In genomic region chr6:27684264-27685211, GRCh38 we compare ENCODE assay signal across 8 cellular contexts.
DNase-seq lines count a peak whose midpoint lies in the region; ATAC-seq and TF ChIP-seq lines count a peak whose summit lies in the region.

No MANE protein-coding gene starts in this region.

- H3K27me3 ChIP-seq in spleen (replicated peaks in 1 of 7) = peaks cover 3 to 61% (median 35%) of the 10 kb centered on the region in 7 donors

- H3K36me3 ChIP-seq in spleen = no peaks in the 10 kb centered on the region

- no peak for ATAC-seq in HG02642 (IDR thresholded peaks at IDR 0.05; ENCODE audit: poor library complexity, unreplicated experiment)

- no peak overlapping the region for H3K4me3 ChIP-seq in spleen

- no peak for TF ChIP-seq POLR2A in spleen (IDR thresholded peaks at IDR 0.05)

- peaks cover 0 to 30% (median 14%) of the 10 kb centered on the region in 6 donors for H3K4me1 ChIP-seq in spleen

- intact Hi-C loops in spleen (cut with DNase I; ENCODE audit: low total_unique reads) = no loop called here

- WGBS in spleen, 5 donors = 39 to 50% (median 46%) methylated on average over 34 of the region's 34 CpGs

- no peak overlapping the region for H3K27ac ChIP-seq in spleen

- TF ChIP-seq CTCF in spleen (IDR thresholded peaks at IDR 0.05 in 8 of 11, conservative IDR thresholded peaks at IDR 0.05 in 3 of 11) = no peak

- peaks cover 0 to 24% (median 4%) of the 10 kb centered on the region in 8 donors for H3K9me3 ChIP-seq in spleen

- DNase-seq in DMS153 (lab: John Stamatoyannopoulos, UW) (peak; percentile 36), HuH-7.5 (ENCODE audit: low spot score) (peak; percentile 39), SHP77 (lab: John Stamatoyannopoulos, UW) (peak; percentile 68 to 82), kidney glomerular epithelial cell (lab: John Stamatoyannopoulos, UW) (peak; percentile 80), spleen (no peak), NCI-H1105 (lab: John Stamatoyannopoulos, UW) (no peak)
- DNase-seq in activated naive CD4-positive, alpha-beta T cell treated with anti-CD3 and anti-CD28 coated beads, Interleukin-2, amount 50 U/mL, for 16 hours = peak; percentile 54

Comparison
In these comparisons a context has a peak if more than half of its experiments do, and no peak if none do; other contexts are left out.
1. DNase-seq: peak in DMS153 (single experiment), HuH-7.5 (single experiment), SHP77 (2 of 2), activated naive CD4-positive, alpha-beta T cell treated with anti-CD3 and anti-CD28 coated beads, Interleukin-2, amount 50 U/mL, for 16 hours (single experiment) and kidney glomerular epithelial cell (single experiment); none in spleen (single experiment) and NCI-H1105 (single experiment).